ENCODE assay signal across 9 cellular contexts in genomic region chr3:160092760-160093159, GRCh38.
"Had no signal": no experiment of that assay in that cellular context is flagged by ENCODE, and none has a peak within 500 bp of the region (broad histone marks: within the 10 kb centered on the region; RNA-seq: fewer than 3 reads in every experiment).

No MANE protein-coding gene starts in this region.

- FAIRE-seq: H54, HepG2 had no signal

- H3K27ac ChIP-seq: GM23248, HL-60, KMS-11 had no signal

- H3K4me3 ChIP-seq: GM23248 had no signal

- DNase-seq: GM23248, GOT3, H9, HCEC 1CT, KBM-7 had no signal

- ATAC-seq: HepG2 had no signal
